Comparison of ENCODE assay signal across 28 cellular contexts in genomic region chr1:37951041-37951782, GRCh38. TPM values are rescaled to one million over a fixed set of nuclear protein-coding genes. Genes with fewer than 3 reads are reported as not detected.
DNase-seq lines count a peak whose midpoint lies in the region; ATAC-seq and TF ChIP-seq lines count a peak whose summit lies in the region.
"Had no signal": no experiment of that assay in that cellular context is flagged by ENCODE, and none has a peak within 500 bp of the region (broad histone marks: within the 10 kb centered on the region; RNA-seq: fewer than 3 reads in every experiment).

No MANE protein-coding gene starts in this region.

- H2BK15ac ChIP-seq in H9 (ENCODE audit: low read depth, low read length) (no peak overlapping the region), mesenchymal stem cell (ENCODE audit: low read depth, poor library complexity, severe bottlenecking) (peak overlapping the region; percentile 8)

- no peaks in the 10 kb centered on the region for H3K9me3 ChIP-seq in H9 (ENCODE audit: control insufficient read depth, low read depth, low read length)
- H3K9me3 ChIP-seq in mesenchymal stem cell (ENCODE audit: control insufficient read depth, low read length): no peaks in the 10 kb centered on the region
- H3K9me3 ChIP-seq: adrenal gland, esophagus squamous epithelium, gastroesophageal sphincter, pancreas, spleen, thoracic aorta had no signal

- H2AFZ ChIP-seq in H9 (ENCODE audit: low read length): no peak overlapping the region
- no peak overlapping the region for H2AFZ ChIP-seq in mesenchymal stem cell (ENCODE audit: low read depth, low read length)

- TF ChIP-seq CTCF in H9 (conservative IDR thresholded peaks at IDR 0.05) (no peak), WTC11 (IDR thresholded peaks at IDR 0.05) (no peak), CD14-positive monocyte (IDR thresholded peaks at IDR 0.05) (no peak)

- no peak overlapping the region for H3K23ac ChIP-seq in H9 (ENCODE audit: insufficient read length, low read depth, low read length)
- H3K23ac ChIP-seq in mesenchymal stem cell (ENCODE audit: low read length in 2 of 2): no peak overlapping the region

- H3K56ac ChIP-seq in H9 (ENCODE audit: insufficient read length, low read depth, low read length): no peak overlapping the region

- intact Hi-C loops in CD14-positive monocyte (cut with micrococcal nuclease): no loop called here

- H2BK5ac ChIP-seq in H9 (ENCODE audit: insufficient read length, low read length) (no peak overlapping the region), mesenchymal stem cell (ENCODE audit: low read depth, low read length, poor library complexity, severe bottlenecking) (no peak overlapping the region)

- H4K20me1 ChIP-seq in H9 (ENCODE audit: control insufficient read depth, insufficient read depth, insufficient read length): no peaks in the 10 kb centered on the region

- H3K79me2 ChIP-seq in H9 (ENCODE audit: insufficient read depth, low read length): no peaks in the 10 kb centered on the region

- peaks cover 16 to 25% of the 10 kb centered on the region in 2 experiments for H3K4me1 Mint-ChIP-seq in H9
- peaks cover 12% of the 10 kb centered on the region for H3K4me1 Mint-ChIP-seq in WTC11
- H3K4me1 Mint-ChIP-seq in CD14-positive monocyte: peaks cover 33% of the 10 kb centered on the region

- no peak overlapping the region for H3K27ac ChIP-seq in H9 (ENCODE audit: insufficient read length, low read depth, low read length)
- no peak overlapping the region for H3K27ac ChIP-seq in mesenchymal stem cell (ENCODE audit: low read length, poor library complexity, severe bottlenecking)
- H3K27ac ChIP-seq: adrenal gland, esophagus squamous epithelium, gastroesophageal sphincter, pancreas, spleen, thoracic aorta had no signal

- H2AK5ac ChIP-seq in H9 (ENCODE audit: insufficient read length, low read length) (no peak overlapping the region), mesenchymal stem cell (ENCODE audit: low read length, severe bottlenecking) (no peak overlapping the region)

- H3K36me3 ChIP-seq in mesenchymal stem cell (ENCODE audit: control insufficient read depth in 1 of 2, insufficient read depth in 2 of 2, low read depth in 1 of 2, low read length in 2 of 2): peaks cover 11 to 30% of the 10 kb centered on the region in 2 experiments
- H3K36me3 ChIP-seq: pancreas, thoracic aorta had no signal

- no peak overlapping the region for H3T11ph ChIP-seq in H9 (ENCODE audit: low read length)

- CTCF ChIA-PET in WTC11 (lab: Charles Lee): interaction anchor here (0.6 to 3.1 kb wide), 3 partner anchors 15 to 92 kb away, joined by 4 to 15 read pairs (median 13); partner anchors contain the start of gene MTF1

- H3K4me2 ChIP-seq in H9 (ENCODE audit: insufficient read depth, insufficient read length, low read length) (no peak overlapping the region), mesenchymal stem cell (ENCODE audit: low read length, poor library complexity, severe bottlenecking) (no peak overlapping the region)

- H3K27me3 Mint-ChIP-seq in H9 (ENCODE audit: low read depth) (no peaks in the 10 kb centered on the region; the same call in 1 of the 2 replicates), WTC11 (ENCODE audit: low read depth) (no peaks in the 10 kb centered on the region), CD14-positive monocyte (ENCODE audit: low read depth in 3 of 3) (peaks cover 0 to 2% (median 0%) of the 10 kb centered on the region in 3 donors)
- H3K27me3 Mint-ChIP-seq: CD4-positive, alpha-beta T cell had no signal

- H4K5ac ChIP-seq in H9 (ENCODE audit: insufficient read length, low read depth, low read length): no peak overlapping the region

- no peak overlapping the region for H2BK20ac ChIP-seq in H9 (ENCODE audit: low read depth, low read length, poor library complexity, severe bottlenecking)

- POLR2A ChIA-PET in WTC11 (lab: Charles Lee): no interaction called here

- no peak overlapping the region for H3K4ac ChIP-seq in H9 (ENCODE audit: low read depth, low read length)
- no peak overlapping the region for H3K4ac ChIP-seq in mesenchymal stem cell (ENCODE audit: low read depth in 1 of 2, low read length in 2 of 2)

- H3K79me1 ChIP-seq in H9 (ENCODE audit: insufficient read depth, low read depth, low read length, poor library complexity, severe bottlenecking) (no peaks in the 10 kb centered on the region), mesenchymal stem cell (replicated peaks; ENCODE audit: low read length, poor library complexity, severe bottlenecking) (no peaks in the 10 kb centered on the region)

- no peak for ATAC-seq in WTC11
- ATAC-seq: activated CD4-positive, CD25-positive, alpha-beta regulatory T cell treated with anti-CD3 and anti-CD28 coated beads, Interleukin-2, amount 50 U/mL, for 24 hours; gastroesophageal sphincter; K562; left ventricle myocardium superior; natural killer cell; pancreas had no signal

- H3K27ac Mint-ChIP-seq in H9 (peak overlapping the region in 2 of 3 experiments; percentile 12 to 23; a peak in 4 of 7 replicates), WTC11 (peak overlapping the region; percentile 45; the same call in 1 of the 2 replicates), CD14-positive monocyte (peak overlapping the region in 2 of 7 donors; percentile 19 to 63)
- H3K27ac Mint-ChIP-seq: CD4-positive, alpha-beta T cell had no signal

- no peak overlapping the region for H4K8ac ChIP-seq in H9 (replicated peaks; ENCODE audit: insufficient read length, low read depth, low read length)
- no peak overlapping the region for H4K8ac ChIP-seq in mesenchymal stem cell (ENCODE audit: low read length)

- H3K9me3 Mint-ChIP-seq in H9 (no peaks in the 10 kb centered on the region), WTC11 (no peaks in the 10 kb centered on the region), CD14-positive monocyte (no peaks in the 10 kb centered on the region)
- H3K9me3 Mint-ChIP-seq: CD4-positive, alpha-beta T cell; natural killer cell had no signal

- H3K4me3 Mint-ChIP-seq in H9: no peak overlapping the region; a peak in 1 of 5 replicates
- no peak overlapping the region for H3K4me3 Mint-ChIP-seq in WTC11
- no peak overlapping the region for H3K4me3 Mint-ChIP-seq in CD14-positive monocyte
- H3K4me3 Mint-ChIP-seq: brain; CD4-positive, alpha-beta T cell; natural killer cell had no signal

- H3K9ac ChIP-seq in H9 (ENCODE audit: extremely low read depth, insufficient read length, low read length): no peak overlapping the region
- no peak overlapping the region for H3K9ac ChIP-seq in mesenchymal stem cell (ENCODE audit: low read length)

- peaks cover 3% of the 10 kb centered on the region for H3K23me2 ChIP-seq in H9 (ENCODE audit: insufficient read length, low read depth, low read length, poor library complexity, severe bottlenecking)

- H3K14ac ChIP-seq in H9 (ENCODE audit: insufficient read depth, low read length) (no peak overlapping the region), mesenchymal stem cell (ENCODE audit: low read length in 2 of 2) (no peak overlapping the region)

- peak; percentile 55 for DNase-seq in CD1c-positive myeloid dendritic cell (ENCODE audit: extremely low spot score)
- no peak for DNase-seq in H9
- no peak for DNase-seq in WTC11 (ENCODE audit: low spot score)
- no peak for DNase-seq in mesenchymal stem cell
- no peak for DNase-seq in CD14-positive monocyte (ENCODE audit: low spot score)
- DNase-seq in DMS 273 (lab: John Stamatoyannopoulos, UW; ENCODE audit: unreplicated experiment): no peak
- DNase-seq in NCI-H345 treated with DMSO at 0.1 percent for 48 hours (lab: John Stamatoyannopoulos, UW; ENCODE audit: unreplicated experiment): no peak
- DNase-seq: activated gamma-delta T cell treated with Interleukin-2 at 50 U/mL for 16 hours; adrenal gland; CD4-positive, alpha-beta T cell; DMS 273 treated with DMSO at 0.1 percent for 48 hours; esophagus squamous epithelium; hippocampal formation; left ventricle myocardium superior; MM.1S; natural killer cell; NCI-H187 treated with DMSO at 0.1 percent for 48 hours; NCI-H69; pancreas; SHP77; spleen; stimulated activated CD4-positive, alpha-beta T cell treated with anti-CD3 and anti-CD28 coated beads, Interleukin-2, amount 100 ng/mL, for 48 hours; stimulated activated naive CD4-positive, alpha-beta T cell had no signal

- H3K18ac ChIP-seq in H9 (ENCODE audit: insufficient read length, low read depth, low read length) (no peak overlapping the region), mesenchymal stem cell (ENCODE audit: low read depth in 1 of 2, low read length in 2 of 2) (no peak overlapping the region)

- H3K27me3 ChIP-seq in H9 (ENCODE audit: insufficient read depth, low read length): no peaks in the 10 kb centered on the region
- no peaks in the 10 kb centered on the region for H3K27me3 ChIP-seq in mesenchymal stem cell (ENCODE audit: control insufficient read depth in 1 of 2, insufficient read depth in 1 of 2, low read length in 2 of 2)
- H3K27me3 ChIP-seq: adrenal gland, esophagus squamous epithelium, gastroesophageal sphincter, pancreas, spleen had no signal

- H4K91ac ChIP-seq in H9 (ENCODE audit: insufficient read length, low read depth, low read length) (no peak overlapping the region), mesenchymal stem cell (ENCODE audit: low read length) (no peak overlapping the region)

- H3K4me1 ChIP-seq in H9 (ENCODE audit: insufficient read depth, low read length) (no peaks in the 10 kb centered on the region), mesenchymal stem cell (ENCODE audit: control insufficient read depth, insufficient read depth, low read depth, low read length) (peaks cover 3% of the 10 kb centered on the region)

- H2BK120ac ChIP-seq in H9 (ENCODE audit: low read depth, low read length, poor library complexity, severe bottlenecking) (no peak overlapping the region), mesenchymal stem cell (ENCODE audit: low read depth, low read length) (no peak overlapping the region)

- H2BK12ac ChIP-seq in H9 (ENCODE audit: insufficient read length, low read depth, low read length) (no peak overlapping the region), mesenchymal stem cell (ENCODE audit: low read length in 2 of 2) (no peak overlapping the region)

- H3K36me3 Mint-ChIP-seq in H9 (ENCODE audit: insufficient read depth in 1 of 3, low read depth in 3 of 3) (peaks cover under 1 to 2% (median 2%) of the 10 kb centered on the region in 3 experiments; a peak in 6 of 7 replicates), WTC11 (no peaks in the 10 kb centered on the region), CD14-positive monocyte (peaks cover 2 to 4% of the 10 kb centered on the region in 2 donors)
- H3K36me3 Mint-ChIP-seq: natural killer cell had no signal

- no peak overlapping the region for H3K4me3 ChIP-seq in mesenchymal stem cell (ENCODE audit: insufficient read depth in 1 of 2, low read depth in 1 of 2, low read length in 2 of 2)
- H3K4me3 ChIP-seq: adrenal gland, esophagus squamous epithelium, gastroesophageal sphincter, K562, pancreas, spleen, thoracic aorta had no signal

- WGBS in H9 (ENCODE audit: extremely low coverage, insufficient read length, low lambda C conversion rate): no CpG with 5 or more reads among the region's 11 CpGs
- 84% methylated on average over 11 of the region's 11 CpGs for WGBS in mesenchymal stem cell

RNA-seq across cellular contexts. Expression of gene INPP5B, which starts 4.4 kb away (rescaled TPM):
- total RNA-seq in H9 (2021): 28.2 and 28.8 TPM in 2 replicates
- 26.8 to 29.4 TPM (median 27.3 TPM) in 3 replicates for total RNA-seq in WTC11 (2021)
- 9.4 TPM for polyA plus RNA-seq in mesenchymal stem cell (2013, experiment 1 of 2)
- 9.0 TPM for polyA plus RNA-seq in mesenchymal stem cell (2013, experiment 2 of 2)
- polyA plus RNA-seq in CD14-positive monocyte: 1 to 10 TPM; 3.0 to 5.8 TPM

RNA-seq across cellular contexts. Expression of gene SF3A3, which starts 38.6 kb away (rescaled TPM):
- total RNA-seq in H9 (2021) (143 and 144 TPM in 2 replicates), WTC11 (2021) (96.5 to 126 TPM (median 96.5 TPM) in 3 replicates)
- polyA plus RNA-seq in mesenchymal stem cell (2013, experiment 1 of 2): 34.6 TPM
- polyA plus RNA-seq in mesenchymal stem cell (2013, experiment 2 of 2): 33.6 TPM
- polyA plus RNA-seq in CD14-positive monocyte: 10 to 100 TPM; 53.3 to 55.7 TPM

RNA-seq across cellular contexts. Expression of gene FHL3, which starts 54.1 kb away (rescaled TPM):
- total RNA-seq in H9 (2021): 32.8 and 34.2 TPM in 2 replicates
- total RNA-seq in WTC11 (2021): 28.1 to 34.4 TPM (median 28.1 TPM) in 3 replicates
- polyA plus RNA-seq in mesenchymal stem cell (2013, experiment 1 of 2): 54.7 TPM
- polyA plus RNA-seq in mesenchymal stem cell (2013, experiment 2 of 2): 53.0 TPM
- 10 to 100 TPM; 26.1 to 32.3 TPM for polyA plus RNA-seq in CD14-positive monocyte
